In genomic region chr2:130181338-130181879, GRCh38 we compare ENCODE assay signal across 1 cellular context.
TF ChIP-seq lines count a peak whose summit lies in the region.

A gene with protein sequence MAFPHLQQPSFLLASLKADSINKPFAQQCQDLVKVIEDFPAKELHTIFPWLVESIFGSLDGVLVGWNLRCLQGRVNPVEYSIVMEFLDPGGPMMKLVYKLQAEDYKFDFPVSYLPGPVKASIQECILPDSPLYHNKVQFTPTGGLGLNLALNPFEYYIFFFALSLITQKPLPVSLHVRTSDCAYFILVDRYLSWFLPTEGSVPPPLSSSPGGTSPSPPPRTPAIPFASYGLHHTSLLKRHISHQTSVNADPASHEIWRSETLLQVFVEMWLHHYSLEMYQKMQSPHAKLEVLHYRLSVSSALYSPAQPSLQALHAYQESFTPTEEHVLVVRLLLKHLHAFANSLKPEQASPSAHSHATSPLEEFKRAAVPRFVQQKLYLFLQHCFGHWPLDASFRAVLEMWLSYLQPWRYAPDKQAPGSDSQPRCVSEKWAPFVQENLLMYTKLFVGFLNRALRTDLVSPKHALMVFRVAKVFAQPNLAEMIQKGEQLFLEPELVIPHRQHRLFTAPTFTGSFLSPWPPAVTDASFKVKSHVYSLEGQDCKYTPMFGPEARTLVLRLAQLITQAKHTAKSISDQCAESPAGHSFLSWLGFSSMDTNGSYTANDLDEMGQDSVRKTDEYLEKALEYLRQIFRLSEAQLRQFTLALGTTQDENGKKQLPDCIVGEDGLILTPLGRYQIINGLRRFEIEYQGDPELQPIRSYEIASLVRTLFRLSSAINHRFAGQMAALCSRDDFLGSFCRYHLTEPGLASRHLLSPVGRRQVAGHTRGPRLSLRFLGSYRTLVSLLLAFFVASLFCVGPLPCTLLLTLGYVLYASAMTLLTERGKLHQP (minus strand): TSS chr2:130181602. CDS start chr2:130176592, 5,010 bp downstream.

TF ChIP-seq in HEK293, 187 proteins besides CTCF, POLR2A, EP300 and RAD21 (continued from another document):
- TF ChIP-seq ZNF280C (tag by site-specific recombination; IDR thresholded peaks at IDR 0.05) (no peak), YY2 (tag by site-specific recombination; IDR thresholded peaks at IDR 0.05) (peak; percentile 88), SP2 (tag by site-specific recombination; IDR thresholded peaks at IDR 0.05) (peak; percentile 74), ZBTB26 (tag by site-specific recombination; optimal IDR thresholded peaks at IDR 0.05) (peak; percentile 69), GLI4 (tag by site-specific recombination; IDR thresholded peaks at IDR 0.05) (no peak)
